1 cellular context compared by ENCODE assay signal in genomic region chr17:78641243-78641642, GRCh38.
TF ChIP-seq lines count a peak whose summit lies in the region.

No MANE protein-coding gene starts in this region.

TF ChIP-seq in HepG2, 621 proteins besides CTCF, POLR2A, EP300 and RAD21 (continued from another document and continues in another):
- TF ChIP-seq ATF6 (CRISPR knock-in tag; conservative IDR thresholded peaks at IDR 0.05), result no peak
- TF ChIP-seq ATF1 (CRISPR knock-in tag; IDR thresholded peaks at IDR 0.05), result no peak
- TF ChIP-seq ZNF205 (CRISPR knock-in tag; IDR thresholded peaks at IDR 0.05), result no peak
- TF ChIP-seq ZNF800 (CRISPR knock-in tag; IDR thresholded peaks at IDR 0.05), result no peak
- no peak for TF ChIP-seq TEF (CRISPR knock-in tag; IDR thresholded peaks at IDR 0.05)
- no peak for TF ChIP-seq MYPOP (CRISPR knock-in tag; IDR thresholded peaks at IDR 0.05)
- TF ChIP-seq XBP1 (CRISPR knock-in tag; IDR thresholded peaks at IDR 0.05), result no peak
- TF ChIP-seq ARID5B (CRISPR knock-in tag; IDR thresholded peaks at IDR 0.05), result peak; percentile 50
- peak; percentile 9; the same call in 1 of the 2 replicates for TF ChIP-seq MAX (IDR thresholded peaks at IDR 0.05)
- no peak for TF ChIP-seq PAWR (CRISPR knock-in tag; IDR thresholded peaks at IDR 0.05; ENCODE audit: borderline replicate concordance)
- TF ChIP-seq SMYD3 (CRISPR knock-in tag; IDR thresholded peaks at IDR 0.05), result no peak
- no peak for TF ChIP-seq ZNF766 (CRISPR knock-in tag; IDR thresholded peaks at IDR 0.05; ENCODE audit: borderline replicate concordance)
- 0 out of 2 replicates have a peak, but pooled peaks have one; percentile 38 for TF ChIP-seq TFE3 (CRISPR knock-in tag; IDR thresholded peaks at IDR 0.05)
- TF ChIP-seq ZNF841 (CRISPR knock-in tag; IDR thresholded peaks at IDR 0.05; ENCODE audit: borderline replicate concordance), result no peak
- TF ChIP-seq ZNF138 (CRISPR knock-in tag; IDR thresholded peaks at IDR 0.05; ENCODE audit: low read depth), result no peak
- TF ChIP-seq FOXA1 (IDR thresholded peaks at IDR 0.05), result no peak
- 0 out of 2 replicates have a peak, but pooled peaks have one; percentile 9 for TF ChIP-seq FOXA1 (CRISPR knock-in tag; IDR thresholded peaks at IDR 0.05)
- no peak for TF ChIP-seq KDM5A (IDR thresholded peaks at IDR 0.05; ENCODE audit: borderline replicate concordance, low read length)
- no peak for TF ChIP-seq CENPT (CRISPR knock-in tag; IDR thresholded peaks at IDR 0.05; ENCODE audit: low read depth)
- TF ChIP-seq HDAC1 (CRISPR knock-in tag; IDR thresholded peaks at IDR 0.05), result peak; percentile 58; the same call in 1 of the 2 replicates
- no peak for TF ChIP-seq BRD4 (CRISPR knock-in tag; IDR thresholded peaks at IDR 0.05)
- TF ChIP-seq ZNF235 (CRISPR knock-in tag; IDR thresholded peaks at IDR 0.05; ENCODE audit: borderline replicate concordance), result no peak
- TF ChIP-seq YEATS2 (CRISPR knock-in tag; IDR thresholded peaks at IDR 0.05; ENCODE audit: borderline replicate concordance), result peak; percentile 56; the same call in 1 of the 2 replicates
- TF ChIP-seq ZNF704 (CRISPR knock-in tag; IDR thresholded peaks at IDR 0.05; ENCODE audit: borderline replicate concordance), result no peak
- no peak for TF ChIP-seq ZNF562 (CRISPR knock-in tag; IDR thresholded peaks at IDR 0.05; ENCODE audit: borderline replicate concordance)
- TF ChIP-seq FOXC1 (CRISPR knock-in tag; IDR thresholded peaks at IDR 0.05; ENCODE audit: borderline replicate concordance), result no peak
- TF ChIP-seq ZBTB38 (CRISPR knock-in tag; IDR thresholded peaks at IDR 0.05), result peak; percentile 67
- 0 out of 2 replicates have a peak, but pooled peaks have one; percentile 8 for TF ChIP-seq GABPB1 (CRISPR knock-in tag; IDR thresholded peaks at IDR 0.05)
- no peak for TF ChIP-seq BHLHE40 (IDR thresholded peaks at IDR 0.05; ENCODE audit: low read length)
- no peak for TF ChIP-seq EEA1 (CRISPR knock-in tag; IDR thresholded peaks at IDR 0.05; ENCODE audit: borderline replicate concordance)
- TF ChIP-seq PITX1 (CRISPR knock-in tag; IDR thresholded peaks at IDR 0.05), result 0 out of 2 replicates have a peak, but pooled peaks have one; percentile 15
- TF ChIP-seq ISL2 (CRISPR knock-in tag; IDR thresholded peaks at IDR 0.05), result no peak
- TF ChIP-seq NFIC (IDR thresholded peaks at IDR 0.05; ENCODE audit: low read length), result no peak
- no peak for TF ChIP-seq ZNF354B (CRISPR knock-in tag; IDR thresholded peaks at IDR 0.05)
- no peak for TF ChIP-seq POGK (CRISPR knock-in tag; conservative IDR thresholded peaks at IDR 0.05)
- no peak for TF ChIP-seq TSC22D2 (CRISPR knock-in tag; IDR thresholded peaks at IDR 0.05; ENCODE audit: borderline replicate concordance)
- TF ChIP-seq ZNF788 (CRISPR knock-in tag; IDR thresholded peaks at IDR 0.05; ENCODE audit: borderline replicate concordance), result 0 out of 2 replicates have a peak, but pooled peaks have one; percentile 22
- TF ChIP-seq ZNF121 (CRISPR knock-in tag; IDR thresholded peaks at IDR 0.05), result no peak
- 0 out of 2 replicates have a peak, but pooled peaks have one; percentile 13 for TF ChIP-seq THAP11 (CRISPR knock-in tag; IDR thresholded peaks at IDR 0.05)
- no peak for TF ChIP-seq ZHX2 (IDR thresholded peaks at IDR 0.05; ENCODE audit: low read depth)
- TF ChIP-seq ZHX2 (CRISPR knock-in tag; IDR thresholded peaks at IDR 0.05; ENCODE audit: borderline replicate concordance), result no peak
